ENCODE assay signal across 22 cellular contexts in the genomic region with DNA sequence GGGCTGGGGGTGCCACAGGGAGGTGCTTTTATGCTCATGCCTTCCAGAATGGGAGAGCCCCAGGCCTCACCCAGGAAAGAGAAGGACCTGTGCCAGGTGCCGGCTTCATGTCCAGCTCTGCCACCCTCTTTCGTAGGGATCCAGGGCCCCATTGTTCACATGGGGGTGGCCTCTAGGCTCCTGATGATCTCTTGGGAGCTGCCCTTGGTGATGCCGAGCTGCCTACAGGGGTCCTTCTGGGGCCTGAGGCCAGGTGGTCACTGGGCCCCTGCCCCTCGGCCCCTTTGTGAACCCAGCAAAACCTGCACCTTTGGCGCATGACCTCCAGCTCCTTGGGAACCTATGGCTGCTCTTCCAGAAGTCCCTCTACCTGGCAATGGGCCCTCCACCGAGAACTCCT. TPM values are rescaled to one million over a fixed set of nuclear protein-coding genes. Genes with fewer than 3 reads are reported as not detected.
DNase-seq lines count a peak whose midpoint lies in the region; ATAC-seq and TF ChIP-seq lines count a peak whose summit lies in the region.
"Had no signal": no experiment of that assay in that cellular context is flagged by ENCODE, and none has a peak within 500 bp of the region (broad histone marks: within the 10 kb centered on the region; RNA-seq: fewer than 3 reads in every experiment).

No MANE protein-coding gene starts in this region.

- peaks cover 11% of the 10 kb centered on the region for H3K9me3 Mint-ChIP-seq in nephron

- TF ChIP-seq CTCF in RWPE1 (conservative IDR thresholded peaks at IDR 0.05; ENCODE audit: low read depth) (no peak), nephron (IDR thresholded peaks at IDR 0.05; ENCODE audit: unreplicated experiment in 3 of 3) (no peak)

- POLR2A ChIA-PET in RWPE1 (lab: Yijun Ruan, JAX; ENCODE audit: low non-redundant PET): no interaction called here

- H3K4me1 ChIP-seq in aorta (ENCODE audit: control insufficient read depth in 1 of 2, insufficient read depth in 2 of 2, low read length in 2 of 2): no peaks in the 10 kb centered on the region

- intact Hi-C loops in Right ventricle myocardium superior (cut with DNase I): no loop called here
- intact Hi-C loops in left cardiac atrium (cut with DNase I): no loop called here
- intact Hi-C loops in aorta (cut with DNase I): no loop called here

- H3K36me3 ChIP-seq in aorta (ENCODE audit: control insufficient read depth in 1 of 2, insufficient read depth in 2 of 2, low read length in 1 of 2): no peaks in the 10 kb centered on the region

- ATAC-seq in Right ventricle myocardium superior (ENCODE audit: poor library complexity) (no peak), left cardiac atrium (no peak), aorta (ENCODE audit: low FRiP score) (no peak), HG03095 (IDR thresholded peaks at IDR 0.05; ENCODE audit: unreplicated experiment) (no peak), GM18870 (IDR thresholded peaks at IDR 0.05; ENCODE audit: unreplicated experiment) (no peak)

- H3K27me3 Mint-ChIP-seq in nephron (ENCODE audit: low read depth): peaks cover 23% of the 10 kb centered on the region

- H3K27ac Mint-ChIP-seq in nephron: peak overlapping the region in 2 of 3 experiments; percentile 13 to 17

- H3K27ac ChIP-seq in RWPE1 (peak overlapping the region; percentile 27), aorta (ENCODE audit: low read depth in 1 of 2, low read length in 2 of 2) (no peak overlapping the region)
- H3K27ac ChIP-seq: GM23248, KMS-11 had no signal

- CTCF ChIA-PET in RWPE1 (lab: Yijun Ruan, JAX): interaction anchor here (0.6 to 1.2 kb wide), 2 partner anchors 17 to 172 kb away, joined by 4 to 6 read pairs; no protein-coding TSS in a partner anchor

- WGBS in aorta, 2 donors: 92% methylated on average over 6 of the region's 6 CpGs

- H3K27me3 ChIP-seq in aorta (ENCODE audit: control insufficient read depth in 1 of 2, insufficient read depth in 2 of 2, low read length in 1 of 2): no peaks in the 10 kb centered on the region

- H3K4me1 Mint-ChIP-seq in nephron: peaks cover 18% of the 10 kb centered on the region

- DNase-seq in Right ventricle myocardium superior: peak; percentile 22
- no peak for DNase-seq in left cardiac atrium
- no peak for DNase-seq in RWPE1 (ENCODE audit: low spot score)
- DNase-seq in aorta: peak; percentile 24 to 65
- no peak for DNase-seq in epidermal melanocyte (ENCODE audit: insufficient read length, low spot score)
- DNase-seq: DMS79 treated with DMSO at 0.1 percent for 48 hours, GM23248, HCEC 1CT, IMR-90, MV-4-11, NCI-H1105 treated with DMSO at 0.1 percent for 48 hours, NCI-H2029 treated with DMSO at 0.1 percent for 48 hours, NCI-H2171, NCI-H345, NCI-H524 treated with DMSO at 0.1 percent for 48 hours, SHP77 treated with DMSO at 0.1 percent for 48 hours, SW 1271 had no signal

- H3K9me3 ChIP-seq in aorta (ENCODE audit: control insufficient read depth, low read length): no peaks in the 10 kb centered on the region

- H3K4me3 ChIP-seq in aorta (ENCODE audit: low read length in 2 of 2): no peak overlapping the region
- H3K4me3 ChIP-seq: GM23248, SK-N-MC had no signal

- H3K36me3 Mint-ChIP-seq in nephron (ENCODE audit: low read depth): peaks cover 6% of the 10 kb centered on the region

- H3K4me3 Mint-ChIP-seq in nephron: no peak overlapping the region

RNA-seq across cellular contexts. Expression of a gene that starts 41.4 kb away (rescaled TPM):
- total RNA-seq in Right ventricle myocardium superior (not detected), left cardiac atrium (under 1 TPM in 1 of 2 donors, not detected in 1; 0.18 TPM), aorta (1 to 10 TPM; 1.6 to 2.8 TPM)
- polyA plus RNA-seq in aorta: under 1 TPM in 1 of 2 donors, not detected in 1; 0.56 TPM
- total RNA-seq: GM23248 had no signal
- polyA plus RNA-seq: GM23248 had no signal

Comparison
In these comparisons a context has a peak if more than half of its experiments do, and no peak if none do; other contexts are left out.
1. DNase-seq: peak in Right ventricle myocardium superior (single experiment) and aorta (2 of 2); none in left cardiac atrium (single experiment), RWPE1 (single experiment) and epidermal melanocyte (single experiment).